24 cellular contexts compared by ENCODE assay signal in the genomic region with DNA sequence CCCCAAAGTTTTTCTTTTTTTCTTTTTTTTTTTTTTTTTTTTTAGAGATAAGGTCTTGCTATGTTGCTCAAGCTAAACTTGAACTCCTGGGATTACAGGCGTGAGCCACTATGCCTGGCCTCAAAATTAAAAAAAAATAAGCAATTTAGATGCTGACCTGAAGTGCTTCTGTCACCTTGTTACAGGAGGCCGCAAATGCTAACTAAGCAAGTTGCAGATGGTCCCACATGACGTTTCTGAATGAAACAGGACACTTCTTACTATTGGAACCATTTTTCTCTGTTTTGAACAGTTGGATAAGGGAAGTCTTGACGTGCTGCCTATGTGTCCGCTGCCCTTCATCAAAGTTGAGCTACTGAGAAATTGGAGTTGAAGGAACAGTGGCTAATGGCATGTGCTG. TPM values are rescaled to one million over a fixed set of nuclear protein-coding genes. Genes with fewer than 3 reads are reported as not detected.
DNase-seq lines count a peak whose midpoint lies in the region; ATAC-seq and TF ChIP-seq lines count a peak whose summit lies in the region.
"Had no signal": no experiment of that assay in that cellular context is flagged by ENCODE, and none has a peak within 500 bp of the region (broad histone marks: within the 10 kb centered on the region; RNA-seq: fewer than 3 reads in every experiment).

No MANE protein-coding gene starts in this region.

- peaks cover 5% of the 10 kb centered on the region for H3K36me3 Mint-ChIP-seq in activated naive CD8-positive, alpha-beta T cell
- H3K36me3 Mint-ChIP-seq in activated naive CD8-positive, alpha-beta T cell treated with anti-CD3 and anti-CD28 coated beads for 36 hours = peaks cover 7% of the 10 kb centered on the region
- H3K36me3 Mint-ChIP-seq in T-helper 17 cell (ENCODE audit: low read depth) = peaks cover 3% of the 10 kb centered on the region
- H3K36me3 Mint-ChIP-seq in nephron progenitor cell (ENCODE audit: low read depth) = peaks cover 16% of the 10 kb centered on the region
- H3K36me3 Mint-ChIP-seq: IgD-negative memory B cell had no signal

- H3K9me3 ChIP-seq in T-helper 17 cell (ENCODE audit: control insufficient read depth, low read length, poor library complexity, severe bottlenecking) = no peaks in the 10 kb centered on the region
- H3K9me3 ChIP-seq: BLaER1 treated with 17β-estradiol and CSF1 and Interleukin-3, amounts not matched to agents 10 nM and 100 nM; MG63 had no signal

- peaks cover 14% of the 10 kb centered on the region for H3K4me1 Mint-ChIP-seq in activated naive CD8-positive, alpha-beta T cell (ENCODE audit: low read depth)
- peaks cover 10% of the 10 kb centered on the region for H3K4me1 Mint-ChIP-seq in activated naive CD8-positive, alpha-beta T cell treated with anti-CD3 and anti-CD28 coated beads for 36 hours
- H3K4me1 Mint-ChIP-seq in T-helper 17 cell = peaks cover 7% of the 10 kb centered on the region
- H3K4me1 Mint-ChIP-seq in nephron progenitor cell = peaks cover 11% of the 10 kb centered on the region

- no peak overlapping the region for H3K4me3 Mint-ChIP-seq in activated naive CD8-positive, alpha-beta T cell
- no peak overlapping the region for H3K4me3 Mint-ChIP-seq in activated naive CD8-positive, alpha-beta T cell treated with anti-CD3 and anti-CD28 coated beads for 36 hours
- H3K4me3 Mint-ChIP-seq in T-helper 17 cell (no peak overlapping the region), nephron progenitor cell (no peak overlapping the region)
- H3K4me3 Mint-ChIP-seq: CD4-positive, alpha-beta memory T cell; IgD-negative memory B cell had no signal

- no peaks in the 10 kb centered on the region for H3K9me3 Mint-ChIP-seq in activated naive CD8-positive, alpha-beta T cell (ENCODE audit: low read depth)
- H3K9me3 Mint-ChIP-seq in activated naive CD8-positive, alpha-beta T cell treated with anti-CD3 and anti-CD28 coated beads for 36 hours = no peaks in the 10 kb centered on the region
- no peaks in the 10 kb centered on the region for H3K9me3 Mint-ChIP-seq in nephron progenitor cell
- H3K9me3 Mint-ChIP-seq: CD4-positive, alpha-beta memory T cell; IgD-negative memory B cell had no signal

- TF ChIP-seq CTCF in nephron progenitor cell (IDR thresholded peaks at IDR 0.05) = no peak

- H3K27me3 Mint-ChIP-seq in activated naive CD8-positive, alpha-beta T cell = no peaks in the 10 kb centered on the region
- H3K27me3 Mint-ChIP-seq in activated naive CD8-positive, alpha-beta T cell treated with anti-CD3 and anti-CD28 coated beads for 36 hours = no peaks in the 10 kb centered on the region
- H3K27me3 Mint-ChIP-seq in T-helper 17 cell (no peaks in the 10 kb centered on the region), nephron progenitor cell (ENCODE audit: low read depth, poor library complexity) (peaks cover 4% of the 10 kb centered on the region)
- H3K27me3 Mint-ChIP-seq: CD4-positive, alpha-beta memory T cell; IgD-negative memory B cell had no signal

- peak; percentile 48 for DNase-seq in DMS 273 (lab: John Stamatoyannopoulos, UW; ENCODE audit: unreplicated experiment)
- no peak for DNase-seq in DMS 273 treated with DMSO at 0.1 percent for 48 hours (lab: John Stamatoyannopoulos, UW)
- DNase-seq in activated naive CD8-positive, alpha-beta T cell treated with anti-CD3 and anti-CD28 coated beads for 36 hours = no peak
- no peak for DNase-seq in T-helper 17 cell
- no peak for DNase-seq in nephron progenitor cell
- no peak for DNase-seq in stimulated activated CD4-positive, alpha-beta T cell treated with anti-CD3 and anti-CD28 coated beads, Interleukin-2, amount 100 ng/mL, for 48 hours
- DNase-seq in activated CD8-positive, alpha-beta memory T cell treated with anti-CD3 and anti-CD28 coated beads for 24 hours = no peak
- DNase-seq: CD4-positive, alpha-beta memory T cell; DMS79 treated with DMSO at 0.1 percent for 48 hours; MG63; NCI-H1417; NCI-H1694 treated with DMSO at 0.1 percent for 48 hours; NCI-H2081 treated with DMSO at 0.1 percent for 48 hours; NCI-H226; NCI-H510A treated with DMSO at 0.1 percent for 48 hours; NCI-H748 treated with DMSO at 0.1 percent for 48 hours; Right ventricle myocardium superior had no signal

- ATAC-seq in T-helper 17 cell = peak; percentile 14

- H3K27ac Mint-ChIP-seq in activated naive CD8-positive, alpha-beta T cell = peak overlapping the region; percentile 0
- no peak overlapping the region for H3K27ac Mint-ChIP-seq in activated naive CD8-positive, alpha-beta T cell treated with anti-CD3 and anti-CD28 coated beads for 36 hours
- H3K27ac Mint-ChIP-seq in T-helper 17 cell (peak overlapping the region; percentile 1), nephron progenitor cell (peak overlapping the region; percentile 24)
- H3K27ac Mint-ChIP-seq: CD4-positive, alpha-beta memory T cell had no signal

RNA-seq across cellular contexts. Expression of gene ANKRD40CL, which starts 8.8 kb away (rescaled TPM):
- total RNA-seq in activated naive CD8-positive, alpha-beta T cell treated with anti-CD3 and anti-CD28 coated beads for 36 hours = not detected
- total RNA-seq in T-helper 17 cell = not detected
- total RNA-seq: CD4-positive, alpha-beta memory T cell; H1; LHCN-M2; OCI-LY7; Right ventricle myocardium superior; SK-MEL-5 had no signal

RNA-seq across cellular contexts. Expression of gene LUC7L3, which starts 39.1 kb away (rescaled TPM):
- total RNA-seq in activated naive CD8-positive, alpha-beta T cell treated with anti-CD3 and anti-CD28 coated beads for 36 hours = 100 to 1,000 TPM; 108 to 116 TPM
- 100 to 1,000 TPM; 129 to 155 TPM for total RNA-seq in T-helper 17 cell

RNA-seq across cellular contexts. Expression of gene ANKRD40, which starts 50.8 kb away (rescaled TPM):
- total RNA-seq in activated naive CD8-positive, alpha-beta T cell treated with anti-CD3 and anti-CD28 coated beads for 36 hours = 10 to 100 TPM; 39.5 to 40.2 TPM
- 10 to 100 TPM; 24.3 to 25.6 TPM for total RNA-seq in T-helper 17 cell
